ENCODE assay signal across 1 cellular context in the genomic region with DNA sequence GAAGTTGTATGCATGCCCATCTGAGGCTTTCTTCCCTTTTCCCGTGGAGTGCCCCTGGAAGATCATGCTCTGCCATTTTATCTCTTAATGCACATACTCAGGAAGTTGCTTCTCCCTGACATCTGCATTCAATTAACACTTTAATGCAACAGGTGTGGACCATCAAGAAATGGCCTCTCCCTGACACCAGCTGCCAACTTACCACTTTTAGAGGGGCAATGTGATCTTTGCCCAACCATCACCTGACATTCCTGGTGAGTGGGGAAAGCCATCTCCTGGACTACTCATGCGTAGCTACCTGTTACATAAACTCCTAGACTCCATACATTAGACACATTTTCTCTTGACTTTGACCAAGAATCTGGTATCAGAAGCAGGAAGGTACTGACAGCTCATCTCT.
TF ChIP-seq lines count a peak whose summit lies in the region.

No MANE protein-coding gene starts in this region.

TF ChIP-seq in H1, 55 proteins besides CTCF, POLR2A, EP300 and RAD21 (continued from another document):
- TF ChIP-seq, protein P1, sequence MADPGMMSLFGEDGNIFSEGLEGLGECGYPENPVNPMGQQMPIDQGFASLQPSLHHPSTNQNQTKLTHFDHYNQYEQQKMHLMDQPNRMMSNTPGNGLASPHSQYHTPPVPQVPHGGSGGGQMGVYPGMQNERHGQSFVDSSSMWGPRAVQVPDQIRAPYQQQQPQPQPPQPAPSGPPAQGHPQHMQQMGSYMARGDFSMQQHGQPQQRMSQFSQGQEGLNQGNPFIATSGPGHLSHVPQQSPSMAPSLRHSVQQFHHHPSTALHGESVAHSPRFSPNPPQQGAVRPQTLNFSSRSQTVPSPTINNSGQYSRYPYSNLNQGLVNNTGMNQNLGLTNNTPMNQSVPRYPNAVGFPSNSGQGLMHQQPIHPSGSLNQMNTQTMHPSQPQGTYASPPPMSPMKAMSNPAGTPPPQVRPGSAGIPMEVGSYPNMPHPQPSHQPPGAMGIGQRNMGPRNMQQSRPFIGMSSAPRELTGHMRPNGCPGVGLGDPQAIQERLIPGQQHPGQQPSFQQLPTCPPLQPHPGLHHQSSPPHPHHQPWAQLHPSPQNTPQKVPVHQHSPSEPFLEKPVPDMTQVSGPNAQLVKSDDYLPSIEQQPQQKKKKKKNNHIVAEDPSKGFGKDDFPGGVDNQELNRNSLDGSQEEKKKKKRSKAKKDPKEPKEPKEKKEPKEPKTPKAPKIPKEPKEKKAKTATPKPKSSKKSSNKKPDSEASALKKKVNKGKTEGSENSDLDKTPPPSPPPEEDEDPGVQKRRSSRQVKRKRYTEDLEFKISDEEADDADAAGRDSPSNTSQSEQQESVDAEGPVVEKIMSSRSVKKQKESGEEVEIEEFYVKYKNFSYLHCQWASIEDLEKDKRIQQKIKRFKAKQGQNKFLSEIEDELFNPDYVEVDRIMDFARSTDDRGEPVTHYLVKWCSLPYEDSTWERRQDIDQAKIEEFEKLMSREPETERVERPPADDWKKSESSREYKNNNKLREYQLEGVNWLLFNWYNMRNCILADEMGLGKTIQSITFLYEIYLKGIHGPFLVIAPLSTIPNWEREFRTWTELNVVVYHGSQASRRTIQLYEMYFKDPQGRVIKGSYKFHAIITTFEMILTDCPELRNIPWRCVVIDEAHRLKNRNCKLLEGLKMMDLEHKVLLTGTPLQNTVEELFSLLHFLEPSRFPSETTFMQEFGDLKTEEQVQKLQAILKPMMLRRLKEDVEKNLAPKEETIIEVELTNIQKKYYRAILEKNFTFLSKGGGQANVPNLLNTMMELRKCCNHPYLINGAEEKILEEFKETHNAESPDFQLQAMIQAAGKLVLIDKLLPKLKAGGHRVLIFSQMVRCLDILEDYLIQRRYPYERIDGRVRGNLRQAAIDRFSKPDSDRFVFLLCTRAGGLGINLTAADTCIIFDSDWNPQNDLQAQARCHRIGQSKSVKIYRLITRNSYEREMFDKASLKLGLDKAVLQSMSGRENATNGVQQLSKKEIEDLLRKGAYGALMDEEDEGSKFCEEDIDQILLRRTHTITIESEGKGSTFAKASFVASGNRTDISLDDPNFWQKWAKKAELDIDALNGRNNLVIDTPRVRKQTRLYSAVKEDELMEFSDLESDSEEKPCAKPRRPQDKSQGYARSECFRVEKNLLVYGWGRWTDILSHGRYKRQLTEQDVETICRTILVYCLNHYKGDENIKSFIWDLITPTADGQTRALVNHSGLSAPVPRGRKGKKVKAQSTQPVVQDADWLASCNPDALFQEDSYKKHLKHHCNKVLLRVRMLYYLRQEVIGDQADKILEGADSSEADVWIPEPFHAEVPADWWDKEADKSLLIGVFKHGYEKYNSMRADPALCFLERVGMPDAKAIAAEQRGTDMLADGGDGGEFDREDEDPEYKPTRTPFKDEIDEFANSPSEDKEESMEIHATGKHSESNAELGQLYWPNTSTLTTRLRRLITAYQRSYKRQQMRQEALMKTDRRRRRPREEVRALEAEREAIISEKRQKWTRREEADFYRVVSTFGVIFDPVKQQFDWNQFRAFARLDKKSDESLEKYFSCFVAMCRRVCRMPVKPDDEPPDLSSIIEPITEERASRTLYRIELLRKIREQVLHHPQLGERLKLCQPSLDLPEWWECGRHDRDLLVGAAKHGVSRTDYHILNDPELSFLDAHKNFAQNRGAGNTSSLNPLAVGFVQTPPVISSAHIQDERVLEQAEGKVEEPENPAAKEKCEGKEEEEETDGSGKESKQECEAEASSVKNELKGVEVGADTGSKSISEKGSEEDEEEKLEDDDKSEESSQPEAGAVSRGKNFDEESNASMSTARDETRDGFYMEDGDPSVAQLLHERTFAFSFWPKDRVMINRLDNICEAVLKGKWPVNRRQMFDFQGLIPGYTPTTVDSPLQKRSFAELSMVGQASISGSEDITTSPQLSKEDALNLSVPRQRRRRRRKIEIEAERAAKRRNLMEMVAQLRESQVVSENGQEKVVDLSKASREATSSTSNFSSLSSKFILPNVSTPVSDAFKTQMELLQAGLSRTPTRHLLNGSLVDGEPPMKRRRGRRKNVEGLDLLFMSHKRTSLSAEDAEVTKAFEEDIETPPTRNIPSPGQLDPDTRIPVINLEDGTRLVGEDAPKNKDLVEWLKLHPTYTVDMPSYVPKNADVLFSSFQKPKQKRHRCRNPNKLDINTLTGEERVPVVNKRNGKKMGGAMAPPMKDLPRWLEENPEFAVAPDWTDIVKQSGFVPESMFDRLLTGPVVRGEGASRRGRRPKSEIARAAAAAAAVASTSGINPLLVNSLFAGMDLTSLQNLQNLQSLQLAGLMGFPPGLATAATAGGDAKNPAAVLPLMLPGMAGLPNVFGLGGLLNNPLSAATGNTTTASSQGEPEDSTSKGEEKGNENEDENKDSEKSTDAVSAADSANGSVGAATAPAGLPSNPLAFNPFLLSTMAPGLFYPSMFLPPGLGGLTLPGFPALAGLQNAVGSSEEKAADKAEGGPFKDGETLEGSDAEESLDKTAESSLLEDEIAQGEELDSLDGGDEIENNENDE (IDR thresholded peaks at IDR 0.05; ENCODE audit: insufficient replicate concordance, low read length): no peak
- TF ChIP-seq, protein P2, sequence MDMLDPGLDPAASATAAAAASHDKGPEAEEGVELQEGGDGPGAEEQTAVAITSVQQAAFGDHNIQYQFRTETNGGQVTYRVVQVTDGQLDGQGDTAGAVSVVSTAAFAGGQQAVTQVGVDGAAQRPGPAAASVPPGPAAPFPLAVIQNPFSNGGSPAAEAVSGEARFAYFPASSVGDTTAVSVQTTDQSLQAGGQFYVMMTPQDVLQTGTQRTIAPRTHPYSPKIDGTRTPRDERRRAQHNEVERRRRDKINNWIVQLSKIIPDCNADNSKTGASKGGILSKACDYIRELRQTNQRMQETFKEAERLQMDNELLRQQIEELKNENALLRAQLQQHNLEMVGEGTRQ (IDR thresholded peaks at IDR 0.05; ENCODE audit: low read length): no peak
TF ChIP-seq in H1: peak in this region for 1.
